8 cellular contexts compared by ENCODE assay signal in genomic region chr12:131860472-131861260, GRCh38. TPM values are rescaled to one million over a fixed set of nuclear protein-coding genes. Genes with fewer than 3 reads are reported as not detected.
DNase-seq lines count a peak whose midpoint lies in the region; FAIRE-seq and TF ChIP-seq lines count a peak whose summit lies in the region.

No MANE protein-coding gene starts in this region.

- H3K27ac Mint-ChIP-seq in activated naive CD4-positive, alpha-beta T cell treated with anti-CD3 and anti-CD28 coated beads, Interleukin-2, amount 10 ng/mL, durations not matched to agents 7 days and 5 days: peak overlapping the region; percentile 66
- H3K27ac Mint-ChIP-seq in mesothelial cell of epicardium: peak overlapping the region; percentile 64

- peaks cover 12% of the 10 kb centered on the region for H3K4me1 Mint-ChIP-seq in activated naive CD4-positive, alpha-beta T cell treated with anti-CD3 and anti-CD28 coated beads, Interleukin-2, amount 10 ng/mL, durations not matched to agents 7 days and 5 days
- peaks cover 24% of the 10 kb centered on the region for H3K4me1 Mint-ChIP-seq in mesothelial cell of epicardium

- H3K27me3 ChIP-seq in NT2/D1 (ENCODE audit: insufficient read depth, insufficient read length): no peaks in the 10 kb centered on the region
- no peaks in the 10 kb centered on the region for H3K27me3 ChIP-seq in effector memory CD4-positive, alpha-beta T cell (replicated peaks; ENCODE audit: control insufficient read depth, insufficient read depth, low read length, poor library complexity, severe bottlenecking)

- no peaks in the 10 kb centered on the region for H3K36me3 Mint-ChIP-seq in activated naive CD4-positive, alpha-beta T cell treated with anti-CD3 and anti-CD28 coated beads, Interleukin-2, amount 10 ng/mL, durations not matched to agents 7 days and 5 days
- H3K36me3 Mint-ChIP-seq in mesothelial cell of epicardium: no peaks in the 10 kb centered on the region

- TF ChIP-seq POLR2A in GM12891 (IDR thresholded peaks at IDR 0.05; ENCODE audit: low read depth, low read length): no peak

- H3K4me1 ChIP-seq in NT2/D1 (ENCODE audit: insufficient read depth, insufficient read length): peaks cover 39% of the 10 kb centered on the region
- H3K4me1 ChIP-seq in effector memory CD4-positive, alpha-beta T cell (ENCODE audit: control insufficient read depth, insufficient read depth, low read length, poor library complexity, severe bottlenecking): peaks cover 7% of the 10 kb centered on the region

- DNase-seq in activated naive CD4-positive, alpha-beta T cell treated with anti-CD3 and anti-CD28 coated beads, Interleukin-2, amount 10 ng/mL, durations not matched to agents 7 days and 5 days: peak; percentile 40
- no peak for DNase-seq in activated naive CD4-positive, alpha-beta T cell treated with anti-CD3 and anti-CD28 coated beads, Interleukin-2, amount 50 U/mL, for 16 hours
- DNase-seq in NT2/D1 (ENCODE audit: low read depth, low spot score) (peak; percentile 82), mesothelial cell of epicardium (ENCODE audit: low spot score in 2 of 2, unreplicated experiment in 2 of 2) (peak in 1 of 2 experiments; percentile 50), GM12891 (ENCODE audit: insufficient read length, low spot score) (no peak), NCI-H446 (lab: John Stamatoyannopoulos, UW) (no peak), NCI-H524 treated with DMSO at 0.1 percent for 48 hours (lab: John Stamatoyannopoulos, UW) (no peak)
- no peak for DNase-seq in effector memory CD4-positive, alpha-beta T cell

- no peaks in the 10 kb centered on the region for H3K36me3 ChIP-seq in NT2/D1 (ENCODE audit: insufficient read depth, insufficient read length, low read length)
- H3K36me3 ChIP-seq in effector memory CD4-positive, alpha-beta T cell (ENCODE audit: control insufficient read depth, insufficient read depth, low read length): no peaks in the 10 kb centered on the region

- peak overlapping the region; percentile 66 for H3K9ac ChIP-seq in NT2/D1 (ENCODE audit: insufficient read length, low read depth)

- H3K4me3 ChIP-seq in NT2/D1 (ENCODE audit: insufficient read length, low read depth): peak overlapping the region; percentile 6
- H3K4me3 ChIP-seq in effector memory CD4-positive, alpha-beta T cell (ENCODE audit: insufficient read depth, low read depth, low read length, poor library complexity, severe bottlenecking): no peak overlapping the region

- CTCF ChIA-PET in activated naive CD4-positive, alpha-beta T cell treated with anti-CD3 and anti-CD28 coated beads, Interleukin-2, amount 10 ng/mL, durations not matched to agents 7 days and 5 days (lab: Charles Lee): no interaction called here

- no peak for TF ChIP-seq CTCF in mesothelial cell of epicardium (IDR thresholded peaks at IDR 0.05; ENCODE audit: unreplicated experiment)

- no peak for FAIRE-seq in GM12891 (lab: Jason Lieb, UNC)

- peak overlapping the region; percentile 11 for H3K27ac ChIP-seq in effector memory CD4-positive, alpha-beta T cell (ENCODE audit: insufficient read depth, low read length, poor library complexity, severe bottlenecking)

- peaks cover 21% of the 10 kb centered on the region for H3K27me3 Mint-ChIP-seq in activated naive CD4-positive, alpha-beta T cell treated with anti-CD3 and anti-CD28 coated beads, Interleukin-2, amount 10 ng/mL, durations not matched to agents 7 days and 5 days
- peaks cover 8% of the 10 kb centered on the region for H3K27me3 Mint-ChIP-seq in mesothelial cell of epicardium (ENCODE audit: low read depth)

- no peaks in the 10 kb centered on the region for H3K9me3 Mint-ChIP-seq in activated naive CD4-positive, alpha-beta T cell treated with anti-CD3 and anti-CD28 coated beads, Interleukin-2, amount 10 ng/mL, durations not matched to agents 7 days and 5 days
- H3K9me3 Mint-ChIP-seq in mesothelial cell of epicardium: no peaks in the 10 kb centered on the region

- no peaks in the 10 kb centered on the region for H3K9me3 ChIP-seq in NT2/D1 (ENCODE audit: insufficient read depth, low read length)
- H3K9me3 ChIP-seq in effector memory CD4-positive, alpha-beta T cell (ENCODE audit: control insufficient read depth, low read length): no peaks in the 10 kb centered on the region

- H3K4me3 Mint-ChIP-seq in activated naive CD4-positive, alpha-beta T cell treated with anti-CD3 and anti-CD28 coated beads, Interleukin-2, amount 10 ng/mL, durations not matched to agents 7 days and 5 days: no peak overlapping the region
- H3K4me3 Mint-ChIP-seq in mesothelial cell of epicardium: peak overlapping the region; percentile 29

TF ChIP-seq in GM12891, 5 proteins besides CTCF, POLR2A, EP300 and RAD21:
- no peak for TF ChIP-seq SPI1 (IDR thresholded peaks at IDR 0.05; ENCODE audit: low read depth, low read length)
- TF ChIP-seq PAX5 (IDR thresholded peaks at IDR 0.05; ENCODE audit: insufficient read depth, low read length, severe bottlenecking): no peak
- TF ChIP-seq POLR2AphosphoS5 (IDR thresholded peaks at IDR 0.05; ENCODE audit: low read depth, low read length): no peak
- no peak for TF ChIP-seq POU2F2 (IDR thresholded peaks at IDR 0.05; ENCODE audit: low read depth, low read length)
- TF ChIP-seq TAF1 (IDR thresholded peaks at IDR 0.05; ENCODE audit: low read depth, low read length): no peak

RNA-seq across cellular contexts. Expression of gene MMP17, which starts 32.5 kb away (rescaled TPM):
- 1.8 to 2.0 TPM (median 1.9 TPM) in 3 replicates for total RNA-seq in mesothelial cell of epicardium
- polyA plus RNA-seq in GM12891 (2012; ENCODE audit: low read depth, missing spikeins): 0.82 TPM

RNA-seq across cellular contexts. Expression of gene ULK1, which starts 33.8 kb away (rescaled TPM):
- total RNA-seq in mesothelial cell of epicardium: 88.8 to 104 TPM (median 93.0 TPM) in 3 replicates
- 5.8 TPM for polyA plus RNA-seq in GM12891 (2012; ENCODE audit: low read depth, missing spikeins)

Comparison
In these comparisons a context has a peak if more than half of its experiments do, and no peak if none do; other contexts are left out.
1. DNase-seq: peak in activated naive CD4-positive, alpha-beta T cell treated with anti-CD3 and anti-CD28 coated beads, Interleukin-2, amount 10 ng/mL, durations not matched to agents 7 days and 5 days (single experiment) and NT2/D1 (single experiment); none in activated naive CD4-positive, alpha-beta T cell treated with anti-CD3 and anti-CD28 coated beads, Interleukin-2, amount 50 U/mL, for 16 hours (single experiment), effector memory CD4-positive, alpha-beta T cell (0 of 3), GM12891 (single experiment), NCI-H446 (0 of 2) and NCI-H524 treated with DMSO at 0.1 percent for 48 hours (single experiment).